In the genomic region with DNA sequence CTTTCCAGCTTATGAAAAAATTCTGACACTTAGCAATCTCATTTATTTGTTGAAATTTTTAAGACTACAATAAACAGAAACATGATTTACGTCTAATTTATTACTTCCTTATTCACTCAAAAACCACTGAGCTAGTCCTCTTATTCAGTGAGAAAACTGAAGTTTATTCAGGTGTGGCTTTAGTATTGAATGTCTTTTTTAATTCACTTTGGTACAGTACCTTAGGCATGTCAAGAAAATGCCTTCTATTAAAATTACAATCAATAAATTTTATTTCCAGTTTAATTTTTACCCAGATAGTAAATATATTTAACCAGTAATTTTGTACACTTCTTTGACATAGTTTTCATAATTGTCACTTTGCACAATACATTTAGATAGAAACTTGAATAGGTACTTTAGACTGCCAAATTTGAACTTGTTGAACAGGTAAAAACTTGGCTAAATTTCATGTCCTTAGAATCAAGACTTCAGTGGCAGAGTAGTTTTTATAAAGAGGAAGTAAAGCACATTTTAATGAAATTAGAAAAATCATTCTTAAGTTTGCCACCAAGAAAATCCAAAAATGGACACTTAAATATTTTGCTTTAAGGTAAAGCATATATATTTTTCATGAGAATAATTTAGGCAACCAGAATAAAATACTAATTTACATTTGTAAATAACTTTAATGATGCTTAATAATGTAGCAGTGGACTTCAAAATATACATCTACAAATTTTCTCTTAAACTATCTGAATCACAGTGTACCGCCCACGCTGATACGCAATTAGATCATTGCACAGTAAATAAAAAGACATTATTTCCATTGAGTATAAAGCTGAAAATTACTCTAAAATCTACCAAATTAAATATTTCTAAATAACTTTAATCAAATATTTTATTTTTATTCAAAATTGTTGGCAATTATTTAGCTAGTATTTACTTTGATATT, we compare ENCODE assay signal across 21 cellular contexts.
DNase-seq lines count a peak whose midpoint lies in the region; ATAC-seq, FAIRE-seq and TF ChIP-seq lines count a peak whose summit lies in the region.
"Had no signal": no experiment of that assay in that cellular context is flagged by ENCODE, and none has a peak within 500 bp of the region (broad histone marks: within the 10 kb centered on the region; RNA-seq: fewer than 3 reads in every experiment).

No MANE protein-coding gene starts in this region.

- TF ChIP-seq CTCF in epithelial cell of esophagus (IDR thresholded peaks at IDR 0.05; ENCODE audit: insufficient read depth, low read depth, low read length, missing control alignments) (no peak), pancreas (IDR thresholded peaks at IDR 0.05) (no peak)

- H3K27me3 ChIP-seq in SJSA1 (replicated peaks) (no peaks in the 10 kb centered on the region), pancreas (no peaks in the 10 kb centered on the region)
- H3K27me3 ChIP-seq: BE2C had no signal

- no peaks in the 10 kb centered on the region for H3K9me3 ChIP-seq in SJSA1 (replicated peaks)
- H3K9me3 ChIP-seq in pancreas = no peaks in the 10 kb centered on the region
- H3K9me3 ChIP-seq: BE2C had no signal

- DNase-seq in SJSA1 (ENCODE audit: low read depth in 1 of 2, low spot score in 2 of 2) (peak; percentile 70 to 72), epithelial cell of esophagus (ENCODE audit: low read depth) (peak; percentile 8), pancreas (no peak), LoVo (ENCODE audit: low spot score) (no peak), NOMO-1 treated with DMSO at 0.1 percent for 48 hours (lab: John Stamatoyannopoulos, UW; ENCODE audit: unreplicated experiment) (no peak)
- DNase-seq: ACHN; BE2C; C1 segment of cervical spinal cord; CD4-positive, CD25-positive, alpha-beta regulatory T cell; CD8-positive, alpha-beta memory T cell; COR-L47; DMS 273 treated with DMSO at 0.1 percent for 48 hours; DMS53; DND-41; EL; GM23248; HCEC 1CT had no signal

- FAIRE-seq in pancreas (lab: Jason Lieb, UNC) = peak; percentile 32
- FAIRE-seq: GM12891, H54, HepG2 had no signal

- no peak overlapping the region for H3K4me3 ChIP-seq in SJSA1
- H3K4me3 ChIP-seq in epithelial cell of esophagus (ENCODE audit: low read length) = no peak overlapping the region
- H3K4me3 ChIP-seq in pancreas = no peak overlapping the region
- H3K4me3 ChIP-seq: GM23248 had no signal

- H3K27ac ChIP-seq in SJSA1 (no peak overlapping the region), pancreas (peak overlapping the region in 2 of 4 donors; percentile 24 to 68)
- H3K27ac ChIP-seq: GM23248 had no signal

- H3K36me3 ChIP-seq in SJSA1 = peaks cover 49% of the 10 kb centered on the region
- no peaks in the 10 kb centered on the region for H3K36me3 ChIP-seq in pancreas
- H3K36me3 ChIP-seq: BE2C had no signal

- WGBS in pancreas, 2 donors = 51 to 57% methylated on average over 4 of the region's 4 CpGs

- no peaks in the 10 kb centered on the region for H3K4me1 ChIP-seq in SJSA1 (replicated peaks)
- H3K4me1 ChIP-seq in pancreas = peaks cover 3 to 19% (median 9%) of the 10 kb centered on the region in 3 donors
- H3K4me1 ChIP-seq: BE2C had no signal

- peak; percentile 88 to 93 (median 92) for ATAC-seq in pancreas
- no peak for ATAC-seq in HG03342 (IDR thresholded peaks at IDR 0.05; ENCODE audit: unreplicated experiment)
- ATAC-seq: HepG2 had no signal

- intact Hi-C loops in pancreas (cut with DNase I) = no loop called here

Comparison
In these comparisons a context has a peak if more than half of its experiments do, and no peak if none do; other contexts are left out.
1. DNase-seq: peak in SJSA1 (2 of 2) and epithelial cell of esophagus (single experiment); none in pancreas (0 of 6), LoVo (single experiment) and NOMO-1 treated with DMSO at 0.1 percent for 48 hours (single experiment).